ENCODE assay signal across 28 cellular contexts in the genomic region with DNA sequence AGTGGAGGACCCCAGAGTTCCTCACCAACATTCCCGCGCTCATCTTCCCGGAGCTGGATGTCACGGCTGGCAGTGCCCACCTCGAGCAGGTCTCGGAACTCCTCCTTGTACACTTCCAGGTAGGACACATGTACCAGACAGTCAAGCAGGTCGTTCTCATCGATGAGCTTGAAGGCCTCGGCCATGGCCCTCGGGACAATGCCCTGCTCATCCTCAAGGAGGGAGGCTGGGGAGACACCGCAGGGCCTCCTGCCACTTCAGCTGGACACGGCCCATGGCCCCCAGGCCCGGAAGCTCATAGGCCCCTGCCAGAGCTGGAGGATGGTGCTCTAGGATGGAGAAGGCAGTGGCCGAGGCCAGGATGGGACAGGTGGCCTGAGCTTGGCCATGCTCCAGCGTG. TPM values are rescaled to one million over a fixed set of nuclear protein-coding genes. Genes with fewer than 3 reads are reported as not detected.
"Had no signal": no experiment of that assay in that cellular context is flagged by ENCODE, and none has a peak within 500 bp of the region (broad histone marks: within the 10 kb centered on the region; RNA-seq: fewer than 3 reads in every experiment).

No MANE protein-coding gene starts in this region.

- ATAC-seq: foreskin keratinocyte; gastroesophageal sphincter; heart left ventricle; left lobe of liver; naive thymus-derived CD4-positive, alpha-beta T cell; psoas muscle; right cardiac atrium; stimulated activated naive B cell treated with anti-CD40 and anti-IgM and Interleukin-4, amounts not matched to agents 10 μg/mL and 1 μg/mL and 100 μg/mL, for 72 hours had no signal

- H3K4me1 ChIP-seq: foreskin keratinocyte, psoas muscle had no signal

- H3K36me3 ChIP-seq: neural progenitor cell, ovary had no signal

- H3K4me3 Mint-ChIP-seq: naive thymus-derived CD4-positive, alpha-beta T cell; nephron; neural progenitor cell; stimulated activated naive B cell treated with anti-CD40 and anti-IgM and Interleukin-4, amounts not matched to agents 10 μg/mL and 1 μg/mL and 100 μg/mL, for 72 hours; stimulated activated naive CD8-positive, alpha-beta T cell treated with anti-CD3 and anti-CD28 coated beads, Interleukin-15, Interleukin-2, amounts not matched to agents 100 ng/mL and 50 ng/mL, for 24 hours; type B pancreatic cell had no signal

- H3K4me3 ChIP-seq: coronary artery, esophagus muscularis mucosa, gastroesophageal sphincter, heart left ventricle, hepatocyte, neural progenitor cell, ovary, psoas muscle had no signal

- H3K27ac Mint-ChIP-seq: naive thymus-derived CD4-positive, alpha-beta T cell; nephron; neural progenitor cell; stimulated activated naive B cell treated with anti-CD40 and anti-IgM and Interleukin-4, amounts not matched to agents 10 μg/mL and 1 μg/mL and 100 μg/mL, for 72 hours; stimulated activated naive CD8-positive, alpha-beta T cell treated with anti-CD3 and anti-CD28 coated beads, Interleukin-15, Interleukin-2, amounts not matched to agents 100 ng/mL and 50 ng/mL, for 24 hours; type B pancreatic cell had no signal

- H3K27ac ChIP-seq: coronary artery, esophagus muscularis mucosa, foreskin keratinocyte, gastroesophageal sphincter, heart left ventricle, hepatocyte, neural progenitor cell, ovary, psoas muscle had no signal

- H3K9me3 ChIP-seq: esophagus muscularis mucosa, gastroesophageal sphincter, heart left ventricle, ovary, psoas muscle had no signal

- H3K27me3 ChIP-seq: foreskin keratinocyte, gastroesophageal sphincter, hepatocyte, neural progenitor cell, ovary had no signal

- DNase-seq: dermis blood vessel endothelial cell; effector memory CD4-positive, alpha-beta T cell; foreskin keratinocyte; mesenchymal stem cell; midbrain; naive thymus-derived CD4-positive, alpha-beta T cell; posterior cingulate gyrus; psoas muscle; small intestine; stimulated activated CD4-positive, alpha-beta T cell treated with anti-CD3 and anti-CD28 coated beads, Interleukin-15, amount 100 ng/mL, for 24 hours; stimulated activated CD4-positive, alpha-beta T cell treated with anti-CD3 and anti-CD28 coated beads, Interleukin-2, amount 100 ng/mL, for 48 hours; stimulated activated naive B cell treated with anti-CD40 and anti-IgM and Interleukin-4, amounts not matched to agents 10 μg/mL and 1 μg/mL and 100 μg/mL, for 72 hours had no signal

- H3K9me3 Mint-ChIP-seq: nephron; neural progenitor cell; stimulated activated naive B cell treated with anti-CD40 and anti-IgM and Interleukin-4, amounts not matched to agents 10 μg/mL and 1 μg/mL and 100 μg/mL, for 72 hours; stimulated activated naive CD8-positive, alpha-beta T cell treated with anti-CD3 and anti-CD28 coated beads, Interleukin-15, Interleukin-2, amounts not matched to agents 100 ng/mL and 50 ng/mL, for 24 hours; type B pancreatic cell had no signal

RNA-seq across cellular contexts. Expression of gene PLIN1, which starts 29.5 kb away (rescaled TPM):
- total RNA-seq: endothelial cell of umbilical vein had no signal

RNA-seq across cellular contexts. Expression of gene WDR93, which starts 40.9 kb away (rescaled TPM):
- total RNA-seq: dermis blood vessel endothelial cell, endothelial cell of umbilical vein, epithelial cell of proximal tubule, foreskin keratinocyte, left lobe of liver, lung microvascular endothelial cell, psoas muscle, right cardiac atrium, urinary bladder had no signal
